Comparison of ENCODE assay signal across 9 cellular contexts in the genomic region with DNA sequence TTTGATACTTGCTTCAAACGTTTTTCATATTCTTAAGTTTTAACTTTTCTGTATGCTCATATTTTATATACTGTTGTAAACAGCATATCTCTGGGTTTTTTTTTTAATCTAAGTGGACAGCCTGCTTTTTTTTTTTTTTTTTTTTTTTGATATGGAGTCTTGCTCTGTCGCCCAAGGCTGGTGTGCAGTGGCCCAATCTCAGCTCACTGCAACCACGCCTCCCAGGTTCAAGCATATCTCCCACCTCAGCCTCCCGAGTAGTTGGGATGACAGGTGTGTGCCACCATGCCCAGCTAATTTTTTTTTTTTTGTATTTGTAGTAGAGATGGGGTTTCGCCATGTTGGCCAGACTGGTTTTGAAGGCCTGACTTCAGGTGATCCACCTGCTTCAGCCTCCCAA. TPM values are rescaled to one million over a fixed set of nuclear protein-coding genes. Genes with fewer than 3 reads are reported as not detected.
DNase-seq lines count a peak whose midpoint lies in the region; ATAC-seq and TF ChIP-seq lines count a peak whose summit lies in the region.
"Had no signal": no experiment of that assay in that cellular context is flagged by ENCODE, and none has a peak within 500 bp of the region (broad histone marks: within the 10 kb centered on the region; RNA-seq: fewer than 3 reads in every experiment).

No MANE protein-coding gene starts in this region.

- H3K4me3 Mint-ChIP-seq in CD4-positive, alpha-beta T cell, result peak overlapping the region; percentile 99
- H3K4me3 Mint-ChIP-seq in natural killer cell treated with Interleukin-12 subunit alpha and Interleukin-12 subunit beta and Interleukin-15 and Interleukin-18, amount 100 ng/mL, for 72 hours, result peak overlapping the region; percentile 97

- peaks cover 7% of the 10 kb centered on the region for H3K36me3 Mint-ChIP-seq in CD4-positive, alpha-beta T cell (ENCODE audit: low read depth)
- H3K36me3 Mint-ChIP-seq in natural killer cell treated with Interleukin-12 subunit alpha and Interleukin-12 subunit beta and Interleukin-15 and Interleukin-18, amount 100 ng/mL, for 72 hours, result no peaks in the 10 kb centered on the region

- no peak for ATAC-seq in CD4-positive, alpha-beta T cell (ENCODE audit: poor library complexity)
- no peak for ATAC-seq in natural killer cell treated with Interleukin-12 subunit alpha and Interleukin-12 subunit beta and Interleukin-15 and Interleukin-18, amount 100 ng/mL, for 72 hours
- no peak for ATAC-seq in HG02981 (IDR thresholded peaks at IDR 0.05; ENCODE audit: unreplicated experiment)

- no peak overlapping the region for H3K9ac ChIP-seq in KMS-11
- peak overlapping the region; percentile 37 for H3K9ac ChIP-seq in mammary epithelial cell (ENCODE audit: insufficient read depth, low read length)

- no peak for DNase-seq in CD4-positive, alpha-beta T cell
- DNase-seq in mammary epithelial cell (no peak), SHP77 treated with DMSO at 0.1 percent for 48 hours (lab: John Stamatoyannopoulos, UW) (no peak), COR-L47 (lab: John Stamatoyannopoulos, UW) (no peak), LoVo (ENCODE audit: low spot score) (no peak)
- no peak for DNase-seq in natural killer cell treated with Interleukin-12 subunit alpha and Interleukin-12 subunit beta and Interleukin-15 and Interleukin-18, amount 100 ng/mL, for 72 hours (ENCODE audit: low spot score)
- DNase-seq: NCI-H2029 had no signal

- in situ Hi-C loops in mammary epithelial cell (cut with MboI; ENCODE audit: low sequenced_read_pairs in 2 of 2), result loop anchor here in 1 of 2 donors (10.0 kb wide), 1 partner anchor 46 kb away; no protein-coding TSS in a partner anchor

- H3K4me1 ChIP-seq in KMS-11 (ENCODE audit: low read depth, poor library complexity, severe bottlenecking) (peaks cover 14% of the 10 kb centered on the region), mammary epithelial cell (ENCODE audit: insufficient read depth, low read length) (peaks cover 15% of the 10 kb centered on the region)

- dilution Hi-C loops in mammary epithelial cell (cut with HindIII; ENCODE audit: low sequenced_read_pairs), result loop anchor here (5.0 kb wide), 1 partner anchor 106 kb away; no protein-coding TSS in a partner anchor

- no TSS peak for BruUV-seq in mammary epithelial cell (replicated peaks; lab: Mats Ljungman, UMichigan)

- H3K79me2 ChIP-seq in KMS-11 (ENCODE audit: insufficient read depth, low read depth), result peaks cover 26% of the 10 kb centered on the region; the same call in 1 of the 2 replicates
- H3K79me2 ChIP-seq in mammary epithelial cell (ENCODE audit: insufficient read depth, low read length), result peaks cover 36% of the 10 kb centered on the region

- H3K36me3 ChIP-seq in KMS-11 (ENCODE audit: insufficient read depth) (no peaks in the 10 kb centered on the region), mammary epithelial cell (ENCODE audit: insufficient read depth, low read length) (no peaks in the 10 kb centered on the region)

- no peak overlapping the region for H3K27ac ChIP-seq in CD4-positive, alpha-beta T cell (ENCODE audit: low read depth, low read length)
- H3K27ac ChIP-seq in KMS-11, result no peak overlapping the region
- H3K27ac ChIP-seq in mammary epithelial cell (ENCODE audit: insufficient read depth, low read depth, low read length), result peak overlapping the region; percentile 94

- no peaks in the 10 kb centered on the region for H3K9me3 Mint-ChIP-seq in CD4-positive, alpha-beta T cell
- no peaks in the 10 kb centered on the region for H3K9me3 Mint-ChIP-seq in natural killer cell treated with Interleukin-12 subunit alpha and Interleukin-12 subunit beta and Interleukin-15 and Interleukin-18, amount 100 ng/mL, for 72 hours

- H3K4me2 ChIP-seq in KMS-11, result peak overlapping the region; percentile 65; the same call in 1 of the 2 replicates
- peak overlapping the region; percentile 80 for H3K4me2 ChIP-seq in mammary epithelial cell (ENCODE audit: insufficient read depth, low read depth, low read length)

- TF ChIP-seq CTCF in CD4-positive, alpha-beta T cell (IDR thresholded peaks at IDR 0.05), result no peak
- TF ChIP-seq CTCF in KMS-11 (conservative IDR thresholded peaks at IDR 0.05; ENCODE audit: low read depth, low read length), result no peak
- no peak for TF ChIP-seq CTCF in mammary epithelial cell (conservative IDR thresholded peaks at IDR 0.05 in 1 of 2, IDR thresholded peaks at IDR 0.05 in 1 of 2; ENCODE audit: extremely low read depth in 1 of 2, insufficient read depth in 1 of 2, low read depth in 1 of 2, low read length in 2 of 2)

- 80% methylated on average over 5 of the region's 5 CpGs for WGBS in mammary epithelial cell (ENCODE audit: low coverage, missing lambda C conversion rate)

- no peaks in the 10 kb centered on the region for H3K27me3 ChIP-seq in CD4-positive, alpha-beta T cell (ENCODE audit: control insufficient read depth, insufficient read depth, low read length)
- no peaks in the 10 kb centered on the region for H3K27me3 ChIP-seq in KMS-11 (ENCODE audit: insufficient read depth, low read depth)
- no peaks in the 10 kb centered on the region for H3K27me3 ChIP-seq in mammary epithelial cell (ENCODE audit: insufficient read depth, low read length)

- H3K4me1 Mint-ChIP-seq in CD4-positive, alpha-beta T cell (ENCODE audit: low read depth), result peaks cover 41% of the 10 kb centered on the region
- peaks cover 12 to 33% of the 10 kb centered on the region in 2 donors for H3K4me1 Mint-ChIP-seq in natural killer cell treated with Interleukin-12 subunit alpha and Interleukin-12 subunit beta and Interleukin-15 and Interleukin-18, amount 100 ng/mL, for 72 hours (ENCODE audit: low read depth in 2 of 2)

- CTCF ChIA-PET in CD4-positive, alpha-beta T cell (lab: Charles Lee), result interaction anchor here (1.6 kb wide), 1 partner anchor 115 kb away, joined by 4 read pairs; no protein-coding TSS in a partner anchor
- CTCF ChIA-PET in mammary epithelial cell (lab: Charles Lee; ENCODE audit: low non-redundant PET), result interaction anchor here (0.9 kb wide), 1 partner anchor 29 kb away, joined by 10 read pairs; no protein-coding TSS in a partner anchor

- H4K20me1 ChIP-seq in KMS-11 (ENCODE audit: insufficient read depth) (no peaks in the 10 kb centered on the region), mammary epithelial cell (ENCODE audit: insufficient read depth, low read length) (no peaks in the 10 kb centered on the region)

- intact Hi-C loops in CD4-positive, alpha-beta T cell (cut with DNase I, micrococcal nuclease), result loop anchor here (5.0 kb wide), 3 partner anchors 36 to 44 kb away; a partner anchor contains a TSS
- intact Hi-C loops in mammary epithelial cell (cut with micrococcal nuclease), result no loop called here

- H3K27me3 Mint-ChIP-seq in CD4-positive, alpha-beta T cell, result no peaks in the 10 kb centered on the region
- no peaks in the 10 kb centered on the region for H3K27me3 Mint-ChIP-seq in natural killer cell treated with Interleukin-12 subunit alpha and Interleukin-12 subunit beta and Interleukin-15 and Interleukin-18, amount 100 ng/mL, for 72 hours

- peak overlapping the region; percentile 89 for H3K27ac Mint-ChIP-seq in CD4-positive, alpha-beta T cell
- peak overlapping the region in 1 of 2 donors; percentile 91 for H3K27ac Mint-ChIP-seq in natural killer cell treated with Interleukin-12 subunit alpha and Interleukin-12 subunit beta and Interleukin-15 and Interleukin-18, amount 100 ng/mL, for 72 hours

- POLR2A ChIA-PET in CD4-positive, alpha-beta T cell (lab: Charles Lee), result interaction anchor here (1.3 to 2.0 kb wide), 2 partner anchors 39 to 41 kb away, joined by 4 to 5 read pairs; a partner anchor contains a TSS

- no peak overlapping the region for H2AFZ ChIP-seq in KMS-11 (ENCODE audit: low read depth)
- H2AFZ ChIP-seq in mammary epithelial cell (ENCODE audit: low read depth, low read length), result no peak overlapping the region

- no peaks in the 10 kb centered on the region for H3K9me3 ChIP-seq in CD4-positive, alpha-beta T cell (ENCODE audit: control insufficient read depth, low read length)
- no peaks in the 10 kb centered on the region for H3K9me3 ChIP-seq in mammary epithelial cell (replicated peaks; ENCODE audit: insufficient read depth, low read length)

- H3K4me3 ChIP-seq in KMS-11 (IDR thresholded peaks at IDR 0.05; ENCODE audit: insufficient read depth, low read depth, low read length) (no peak overlapping the region), mammary epithelial cell (replicated peaks in 1 of 3; ENCODE audit: insufficient read depth in 1 of 3, low read depth in 2 of 3, low read length in 3 of 3) (peak overlapping the region in 2 of 3 experiments; percentile 53 to 68)

RNA-seq across cellular contexts. Expression of a gene that starts 1.2 kb away (rescaled TPM):
- total RNA-seq in CD4-positive, alpha-beta T cell, result 1 to 10 TPM; 7.0 to 8.4 TPM
- total RNA-seq in mammary epithelial cell, result 10 to 100 TPM; 15.8 to 19.4 TPM
- polyA plus RNA-seq in mammary epithelial cell, result 15.2 TPM
- polyA minus RNA-seq in mammary epithelial cell, result 19.4 TPM
- total RNA-seq in natural killer cell treated with Interleukin-12 subunit alpha and Interleukin-12 subunit beta and Interleukin-15 and Interleukin-18, amount 100 ng/mL, for 72 hours, result 10 to 100 TPM; 34.0 to 40.9 TPM

RNA-seq across cellular contexts. Expression of a gene that starts 40.1 kb away (rescaled TPM):
- total RNA-seq in CD4-positive, alpha-beta T cell, result 10 to 100 TPM; 20.6 to 20.9 TPM
- total RNA-seq in mammary epithelial cell, result 10 to 100 TPM; 35.8 to 37.9 TPM
- polyA plus RNA-seq in mammary epithelial cell, result 18.0 TPM
- polyA minus RNA-seq in mammary epithelial cell, result 37.6 TPM
- 10 to 100 TPM; 19.0 to 23.7 TPM for total RNA-seq in natural killer cell treated with Interleukin-12 subunit alpha and Interleukin-12 subunit beta and Interleukin-15 and Interleukin-18, amount 100 ng/mL, for 72 hours

RNA-seq across cellular contexts. Expression of a gene that starts 40.4 kb away (rescaled TPM):
- total RNA-seq in CD4-positive, alpha-beta T cell, result 100 to 1,000 TPM; 127 to 130 TPM
- total RNA-seq in mammary epithelial cell, result 10 to 100 TPM; 20.5 to 24.6 TPM
- polyA plus RNA-seq in mammary epithelial cell, result 4.9 TPM
- 121 TPM for polyA minus RNA-seq in mammary epithelial cell
- total RNA-seq in natural killer cell treated with Interleukin-12 subunit alpha and Interleukin-12 subunit beta and Interleukin-15 and Interleukin-18, amount 100 ng/mL, for 72 hours, result 10 to 100 TPM; 74.2 to 79.2 TPM
